8 cellular contexts compared by ENCODE assay signal in genomic region chr19:11242864-11243797, GRCh38. TPM values are rescaled to one million over a fixed set of nuclear protein-coding genes. Genes with fewer than 3 reads are reported as not detected.
A peak's percentile ranks its signal among the peaks of the same experiment; 100 is the strongest.
DNase-seq lines count a peak whose midpoint lies in the region; ATAC-seq and TF ChIP-seq lines count a peak whose summit lies in the region.

No MANE protein-coding gene starts in this region.

- H3K79me2 ChIP-seq in SK-N-SH (ENCODE audit: insufficient read depth), result no peaks in the 10 kb centered on the region

- H3K27ac ChIP-seq in HUES48 (ENCODE audit: low read depth, low read length) (no peak overlapping the region), SK-N-SH (ENCODE audit: low read depth in 2 of 2, low read length in 1 of 2) (no peak overlapping the region; a peak in 1 of 4 replicates), transverse colon (peak overlapping the region in 2 of 4 donors; percentile 26 to 28)

- H3K4me3 Mint-ChIP-seq in activated naive CD4-positive, alpha-beta T cell treated with anti-CD3 and anti-CD28 coated beads for 36 hours, result no peak overlapping the region

- H3K4me1 ChIP-seq in HUES48 (ENCODE audit: control insufficient read depth, insufficient read depth, low read length), result no peaks in the 10 kb centered on the region
- H3K4me1 ChIP-seq in SK-N-SH (ENCODE audit: control insufficient read depth in 1 of 2, insufficient read depth in 2 of 2, low read depth in 1 of 2, low read length in 1 of 2), result peaks cover 0 to 4% of the 10 kb centered on the region in 2 experiments; a peak in 1 of 4 replicates
- H3K4me1 ChIP-seq in transverse colon, result peaks cover 0 to 7% (median 6%) of the 10 kb centered on the region in 4 donors

- no peaks in the 10 kb centered on the region for H3K27me3 ChIP-seq in HUES48 (ENCODE audit: control insufficient read depth, insufficient read depth, low read length)
- H3K27me3 ChIP-seq in SK-N-SH (ENCODE audit: insufficient read depth), result no peaks in the 10 kb centered on the region
- no peaks in the 10 kb centered on the region for H3K27me3 ChIP-seq in transverse colon

- H3F3A ChIP-seq in SK-N-SH (replicated peaks; ENCODE audit: insufficient read depth), result peaks cover 11% of the 10 kb centered on the region

- H3K9me3 ChIP-seq in HUES48 (ENCODE audit: control insufficient read depth, insufficient read depth, low read length) (no peaks in the 10 kb centered on the region), SK-N-SH (no peaks in the 10 kb centered on the region), transverse colon (no peaks in the 10 kb centered on the region)

- no peak for TF ChIP-seq RAD21 in SK-N-SH (IDR thresholded peaks at IDR 0.05; ENCODE audit: low read length)

- DNase-seq in GM04504 (ENCODE audit: low read depth), result peak; percentile 42
- DNase-seq in SK-N-SH, result peak; percentile 100
- DNase-seq in activated naive CD4-positive, alpha-beta T cell treated with anti-CD3 and anti-CD28 coated beads for 36 hours, result peak; percentile 90
- peak; percentile 88 to 97 (median 93) for DNase-seq in head of caudate nucleus
- DNase-seq in posterior cingulate gyrus, result peak; percentile 77 to 98 (median 92)
- peak; percentile 92 for DNase-seq in transverse colon

- TF ChIP-seq EP300 in SK-N-SH (IDR thresholded peaks at IDR 0.05; ENCODE audit: borderline replicate concordance in 1 of 2, low read depth in 1 of 2, low read length in 1 of 2) (no peak), transverse colon (IDR thresholded peaks at IDR 0.05; ENCODE audit: low read depth) (no peak)

- in situ Hi-C loops in transverse colon (cut with MboI; ENCODE audit: low pct_ligation_motif_present in 1 of 4, low pct_unique_long_range_greater_than_20kb in 1 of 4, low sequenced_read_pairs in 3 of 4), result no loop called here

- H3K4me2 ChIP-seq in SK-N-SH, result no peak overlapping the region

- H2AFZ ChIP-seq in SK-N-SH (ENCODE audit: low read depth), result 0 out of 2 replicates have a peak overlapping the region, but pooled peaks have one; percentile 72

- no peak for ATAC-seq in HG02981 (IDR thresholded peaks at IDR 0.05; ENCODE audit: unreplicated experiment)

- POLR2A ChIA-PET in SK-N-SH (lab: Yijun Ruan, JAX), result interaction anchor here (0.7 kb wide), 1 partner anchor 20 kb away, joined by 3 read pairs; no protein-coding TSS in a partner anchor

- peaks cover 5% of the 10 kb centered on the region for H3K4me1 Mint-ChIP-seq in activated naive CD4-positive, alpha-beta T cell treated with anti-CD3 and anti-CD28 coated beads for 36 hours (ENCODE audit: low read depth)

- WGBS in SK-N-SH (ENCODE audit: low lambda C conversion rate), result 29% methylated on average over 42 of the region's 48 CpGs
- 44 to 97% methylated on average over 5 to 45 of the region's 48 CpGs for WGBS in transverse colon (ENCODE audit: low coverage in 1 of 2), 2 donors

- H3K4me3 ChIP-seq in HUES48 (ENCODE audit: low read depth, low read length) (peak overlapping the region; percentile 7; the same call in 1 of the 2 replicates), SK-N-SH (ENCODE audit: low read depth in 2 of 2, low read length in 1 of 2) (peak overlapping the region in 1 of 2 experiments; percentile 37; a peak in 1 of 4 replicates), transverse colon (no peak overlapping the region)

- H3K9ac ChIP-seq in HUES48 (ENCODE audit: low read depth, low read length) (no peak overlapping the region), SK-N-SH (no peak overlapping the region)

- no peak overlapping the region for H3K27ac Mint-ChIP-seq in activated naive CD4-positive, alpha-beta T cell treated with anti-CD3 and anti-CD28 coated beads for 36 hours

- no peaks in the 10 kb centered on the region; the same call in 1 of the 2 replicates for H4K20me1 ChIP-seq in SK-N-SH (ENCODE audit: insufficient read depth)

- H3K36me3 ChIP-seq in HUES48 (ENCODE audit: control insufficient read depth, insufficient read depth, low read length) (peaks cover 41% of the 10 kb centered on the region), SK-N-SH (replicated peaks in 1 of 2; ENCODE audit: control insufficient read depth in 1 of 2, insufficient read depth in 2 of 2, low read length in 1 of 2) (peaks cover 0 to 5% of the 10 kb centered on the region in 2 experiments), transverse colon (no peaks in the 10 kb centered on the region)

- no peak for TF ChIP-seq POLR2A in transverse colon (IDR thresholded peaks at IDR 0.05)

- CTCF ChIA-PET in SK-N-SH (lab: Yijun Ruan, JAX), result interaction anchor here (0.6 to 4.1 kb wide), 27 partner anchors 9 to 239 kb away, joined by 3 to 57 read pairs (median 4); partner anchors contain the start of genes CCDC159, DOCK6, RGL3 and SWSAP1
- CTCF ChIA-PET in activated naive CD4-positive, alpha-beta T cell treated with anti-CD3 and anti-CD28 coated beads for 36 hours (lab: Charles Lee), result interaction anchor here (0.6 to 1.8 kb wide), 8 partner anchors 8 to 620 kb away, joined by 3 to 5 read pairs (median 3); no protein-coding TSS in a partner anchor

- H3K36me3 Mint-ChIP-seq in activated naive CD4-positive, alpha-beta T cell treated with anti-CD3 and anti-CD28 coated beads for 36 hours (ENCODE audit: low read depth), result no peaks in the 10 kb centered on the region

- TF ChIP-seq CTCF in SK-N-SH (IDR thresholded peaks at IDR 0.05) (peak; percentile 89), transverse colon (IDR thresholded peaks at IDR 0.05) (peak; percentile 67 to 87 (median 73))

- H3K9me3 Mint-ChIP-seq in activated naive CD4-positive, alpha-beta T cell treated with anti-CD3 and anti-CD28 coated beads for 36 hours, result peaks cover 7% of the 10 kb centered on the region

- H3K9me2 ChIP-seq in SK-N-SH, result no peaks in the 10 kb centered on the region

- H3K27me3 Mint-ChIP-seq in activated naive CD4-positive, alpha-beta T cell treated with anti-CD3 and anti-CD28 coated beads for 36 hours (ENCODE audit: low read depth), result peaks cover 9% of the 10 kb centered on the region

- intact Hi-C loops in activated naive CD4-positive, alpha-beta T cell treated with anti-CD3 and anti-CD28 coated beads for 36 hours (cut with micrococcal nuclease), result loop anchor here (5.0 kb wide), 1 partner anchor 46 kb away; the partner anchor contains the start of gene KANK2
- intact Hi-C loops in head of caudate nucleus (cut with DNase I) (no loop called here), posterior cingulate gyrus (cut with DNase I) (no loop called here), transverse colon (cut with DNase I; ENCODE audit: low total_unique reads) (loop anchor here (5.0 kb wide), 1 partner anchor 426 kb away; no protein-coding TSS in a partner anchor)

TF ChIP-seq in SK-N-SH, 30 proteins besides CTCF, POLR2A, EP300 and RAD21 (continues in another document):
- TF ChIP-seq EZH2phosphoT487 (IDR thresholded peaks at IDR 0.05; ENCODE audit: borderline replicate concordance, low read depth) (no peak), TEAD4 (IDR thresholded peaks at IDR 0.05; ENCODE audit: borderline replicate concordance, insufficient read depth) (no peak), REST (IDR thresholded peaks at IDR 0.05; ENCODE audit: low read depth, low read length) (no peak), ELF1 (IDR thresholded peaks at IDR 0.05) (no peak), SIN3A (IDR thresholded peaks at IDR 0.05; ENCODE audit: borderline replicate concordance, low read depth, low read length) (peak; percentile 72; the same call in 1 of the 2 replicates), SMC3 (IDR thresholded peaks at IDR 0.05; ENCODE audit: low read depth, low read length) (peak; percentile 30)

RNA-seq across cellular contexts. Expression of gene ANGPTL8, which starts 3.7 kb away (rescaled TPM):
- polyA plus RNA-seq in SK-N-SH (2012; rRNA removed), result 0.21 TPM in 1 of 2 replicates, not detected in the other
- 0.08 and 0.25 TPM in 2 replicates for polyA plus RNA-seq in SK-N-SH (2012; cell fraction: cytosol; rRNA removed)
- 0.41 and 0.66 TPM in 2 replicates for polyA plus RNA-seq in SK-N-SH (2012; cell fraction: nucleus; rRNA removed)
- not detected for total RNA-seq in activated naive CD4-positive, alpha-beta T cell treated with anti-CD3 and anti-CD28 coated beads for 36 hours
- total RNA-seq in transverse colon, result not detected

RNA-seq across cellular contexts. Expression of gene DOCK6, which starts 19.2 kb away (rescaled TPM):
- polyA plus RNA-seq in SK-N-SH (2012; rRNA removed), result 14.0 and 18.3 TPM in 2 replicates
- polyA plus RNA-seq in SK-N-SH (2012; cell fraction: cytosol; rRNA removed), result 5.5 and 9.7 TPM in 2 replicates
- polyA plus RNA-seq in SK-N-SH (2012; cell fraction: nucleus; rRNA removed), result 68.6 and 74.5 TPM in 2 replicates
- 1 to 10 TPM; 6.1 to 7.1 TPM for total RNA-seq in activated naive CD4-positive, alpha-beta T cell treated with anti-CD3 and anti-CD28 coated beads for 36 hours
- total RNA-seq in transverse colon, result 100 to 1,000 TPM in 1 of 4 donors, 10 to 100 TPM in 3; 66.4 to 268 (median 78.4) TPM

RNA-seq across cellular contexts. Expression of gene KANK2, which starts 45.8 kb away (rescaled TPM):
- polyA plus RNA-seq in SK-N-SH (2012; rRNA removed), result 63.9 and 92.4 TPM in 2 replicates
- polyA plus RNA-seq in SK-N-SH (2012; cell fraction: cytosol; rRNA removed), result 53.5 and 70.6 TPM in 2 replicates
- 95.9 and 113 TPM in 2 replicates for polyA plus RNA-seq in SK-N-SH (2012; cell fraction: nucleus; rRNA removed)
- total RNA-seq in activated naive CD4-positive, alpha-beta T cell treated with anti-CD3 and anti-CD28 coated beads for 36 hours, result 1 to 10 TPM; 1.5 to 2.0 TPM
- total RNA-seq in transverse colon, result 100 to 1,000 TPM; 145 to 339 (median 243) TPM

RNA-seq across cellular contexts. Expression of gene TSPAN16, which starts 52.8 kb away (rescaled TPM):
- polyA plus RNA-seq in SK-N-SH (2012; rRNA removed), result not detected in 2 replicates
- not detected in 2 replicates for polyA plus RNA-seq in SK-N-SH (2012; cell fraction: cytosol; rRNA removed)
- not detected in 2 replicates for polyA plus RNA-seq in SK-N-SH (2012; cell fraction: nucleus; rRNA removed)
- not detected for total RNA-seq in activated naive CD4-positive, alpha-beta T cell treated with anti-CD3 and anti-CD28 coated beads for 36 hours
- not detected for total RNA-seq in transverse colon

Comparison
In these comparisons a context has a peak if more than half of its experiments do, and no peak if none do; other contexts are left out.
1. DNase-seq: peak in every context shown above with its lines; median percentile 100 in SK-N-SH; 93 in head of caudate nucleus; 92 in transverse colon; 92 in posterior cingulate gyrus; 90 in activated naive CD4-positive, alpha-beta T cell treated with anti-CD3 and anti-CD28 coated beads for 36 hours; 42 in GM04504.
2. RNA of gene DOCK6, which starts 19.2 kb away (total RNA-seq): 66.4 to 268 TPM in transverse colon; 6.1 to 7.1 TPM in activated naive CD4-positive, alpha-beta T cell treated with anti-CD3 and anti-CD28 coated beads for 36 hours; every median in the first group is over 4 times any median in the second.
3. RNA of gene KANK2, which starts 45.8 kb away (total RNA-seq): 145 to 339 TPM in transverse colon; 1.5 to 2.0 TPM in activated naive CD4-positive, alpha-beta T cell treated with anti-CD3 and anti-CD28 coated beads for 36 hours; every median in the first group is over 10 times any median in the second.
4. intact Hi-C loops: an anchor here in activated naive CD4-positive, alpha-beta T cell treated with anti-CD3 and anti-CD28 coated beads for 36 hours (5.0 kb wide) and transverse colon (5.0 kb wide); none called in head of caudate nucleus and posterior cingulate gyrus.